1 cellular context compared by ENCODE assay signal in the genomic region with DNA sequence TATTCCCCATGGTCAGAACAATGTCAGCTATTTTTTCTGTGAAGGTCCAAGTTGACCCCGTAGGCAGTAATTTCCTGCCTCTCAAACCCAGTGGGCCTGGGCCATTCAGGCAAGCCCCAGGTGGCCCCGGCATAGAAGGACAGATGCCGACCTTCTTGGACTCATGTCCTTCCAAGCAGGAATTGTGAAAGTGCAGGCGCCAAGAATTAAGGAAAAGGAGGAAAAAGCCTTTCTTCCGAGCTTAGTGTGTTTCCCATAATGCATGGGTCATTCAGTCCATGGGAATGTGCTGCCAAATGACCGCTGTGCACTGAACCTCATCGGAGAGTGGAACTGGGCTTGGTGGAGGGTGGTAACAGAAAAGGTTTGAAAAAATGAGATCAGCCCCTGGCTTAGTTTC.
TF ChIP-seq lines count a peak whose summit lies in the region.

No MANE protein-coding gene starts in this region.

TF ChIP-seq in endothelial cell of umbilical vein, 7 proteins besides CTCF, POLR2A, EP300 and RAD21:
- no peak for TF ChIP-seq MYC (IDR thresholded peaks at IDR 0.05; ENCODE audit: low read depth, low read length)
